9 cellular contexts compared by ENCODE assay signal in the genomic region with DNA sequence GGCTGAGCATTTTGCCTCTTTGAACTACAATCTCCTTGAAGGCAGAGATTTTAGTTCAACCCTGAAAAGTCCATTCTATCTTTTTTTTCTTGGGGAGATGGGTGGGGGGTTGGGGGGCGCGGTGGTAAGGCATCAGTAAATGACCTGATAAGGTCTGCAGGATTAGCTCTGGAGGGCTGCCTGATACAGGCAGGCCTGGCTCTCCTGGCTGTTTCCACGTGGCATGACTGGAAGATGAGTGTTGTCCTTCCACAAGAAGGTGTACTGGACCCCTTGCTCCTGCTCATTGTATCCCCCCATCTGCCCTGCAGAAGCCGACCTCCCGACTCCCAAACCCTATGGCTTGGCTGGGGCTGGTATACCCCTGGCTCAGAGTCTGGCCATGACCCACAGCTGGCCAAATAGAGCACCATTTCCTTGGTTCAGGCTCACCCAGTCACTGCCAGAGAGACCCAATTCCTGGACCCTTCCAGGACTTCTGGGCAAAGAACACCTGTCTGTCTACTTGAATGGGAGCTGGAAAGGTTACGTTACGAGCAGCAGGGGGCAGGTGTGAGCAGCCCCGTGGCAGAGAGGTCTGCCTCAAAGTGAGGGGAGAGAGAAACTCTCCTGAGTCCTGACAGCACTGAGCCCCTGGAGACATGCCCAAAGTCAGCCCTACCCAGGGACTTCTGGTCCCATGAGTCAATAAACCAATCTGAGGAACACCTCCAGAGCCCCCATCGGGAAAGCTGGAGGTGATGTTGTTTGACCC. TPM values are rescaled to one million over a fixed set of nuclear protein-coding genes. Genes with fewer than 3 reads are reported as not detected.
DNase-seq lines count a peak whose midpoint lies in the region; ATAC-seq and TF ChIP-seq lines count a peak whose summit lies in the region.
"Had no signal": no experiment of that assay in that cellular context is flagged by ENCODE, and none has a peak within 500 bp of the region (broad histone marks: within the 10 kb centered on the region; RNA-seq: fewer than 3 reads in every experiment).

No MANE protein-coding gene starts in this region.

- intact Hi-C loops in mucosa of descending colon (cut with DNase I, micrococcal nuclease) = no loop called here

- peaks cover 41% of the 10 kb centered on the region for H3K4me1 ChIP-seq in mucosa of descending colon (ENCODE audit: low read depth)

- DNase-seq in SIG-M5 treated with dmso at 0.1 percent for 504 hours (lab: John Stamatoyannopoulos, UW; ENCODE audit: unreplicated experiment) = peak; percentile 36
- DNase-seq in SIG-M5 (lab: John Stamatoyannopoulos, UW) = no peak
- DNase-seq in T1000 (lab: John Stamatoyannopoulos, UW) = peak; percentile 17
- no peak for DNase-seq in cardiac fibroblast (ENCODE audit: low read depth in 2 of 2)
- peak in 2 of 3 donors; percentile 70 to 78 for DNase-seq in mucosa of descending colon
- DNase-seq in GM03348 (ENCODE audit: low spot score) = no peak

- TF ChIP-seq CTCF in cardiac fibroblast (IDR thresholded peaks at IDR 0.05; ENCODE audit: low read depth, low read length) = peak; percentile 60
- TF ChIP-seq CTCF in mucosa of descending colon (IDR thresholded peaks at IDR 0.05) = peak; percentile 44

- ATAC-seq in mucosa of descending colon (peak; percentile 54), HG02885 (IDR thresholded peaks at IDR 0.05; ENCODE audit: poor library complexity, unreplicated experiment) (no peak), HG02840 (IDR thresholded peaks at IDR 0.05; ENCODE audit: low FRiP score, unreplicated experiment) (no peak)
- ATAC-seq: stimulated activated effector memory CD8-positive, alpha-beta T cell treated with anti-CD3 and anti-CD28 coated beads, Interleukin-12 subunit alpha, Interleukin-12 subunit beta, amount 100 ng/mL, for 72 hours had no signal

- H3K9me3 ChIP-seq in mucosa of descending colon = no peaks in the 10 kb centered on the region

- H3K36me3 ChIP-seq in mucosa of descending colon (ENCODE audit: low read depth) = no peaks in the 10 kb centered on the region

- H3K4me3 ChIP-seq in cardiac fibroblast (replicated peaks in 1 of 2; ENCODE audit: low read depth in 2 of 2, low read length in 2 of 2) (no peak overlapping the region), mucosa of descending colon (no peak overlapping the region)

RNA-seq across cellular contexts. Expression of gene DHRS3, which starts 17.0 kb away (rescaled TPM):
- 100 to 1,000 TPM in 1 of 3 donors, 10 to 100 TPM in 2; 85.9 to 141 (median 90.1) TPM for total RNA-seq in mucosa of descending colon

RNA-seq across cellular contexts. Expression of gene AADACL4, which starts 42.8 kb away (rescaled TPM):
- total RNA-seq in mucosa of descending colon = not detected

Comparison
In these comparisons a context has a peak if more than half of its experiments do, and no peak if none do; other contexts are left out.
1. DNase-seq: peak in SIG-M5 treated with dmso at 0.1 percent for 504 hours (single experiment), T1000 (single experiment) and mucosa of descending colon (2 of 3); none in SIG-M5 (single experiment), cardiac fibroblast (0 of 2) and GM03348 (single experiment).